ENCODE assay signal across 21 cellular contexts in the genomic region with DNA sequence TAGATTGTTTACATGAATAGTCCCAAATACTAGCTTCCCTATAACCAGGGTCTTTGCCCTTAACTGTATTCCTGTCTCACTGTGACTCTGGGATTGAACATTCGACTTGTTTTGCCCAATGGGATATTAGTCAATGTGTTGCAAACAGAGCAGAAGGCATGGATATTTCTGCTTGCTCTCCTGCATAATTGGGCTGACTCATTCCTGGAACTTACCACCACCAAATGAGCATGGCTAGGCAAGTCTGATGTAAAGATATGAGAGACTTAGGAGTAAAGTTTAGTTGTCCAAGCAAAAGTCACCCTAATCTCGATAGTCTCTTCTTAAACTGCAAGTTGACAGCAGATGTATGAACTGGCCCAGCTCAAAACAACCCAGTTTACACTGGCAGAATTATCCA.
"Had no signal": no experiment of that assay in that cellular context is flagged by ENCODE, and none has a peak within 500 bp of the region (broad histone marks: within the 10 kb centered on the region; RNA-seq: fewer than 3 reads in every experiment).

No MANE protein-coding gene starts in this region.

- H3K27ac ChIP-seq: brain microvascular endothelial cell, esophagus squamous epithelium, heart left ventricle, lower lobe of right lung, sigmoid colon, thoracic aorta had no signal

- DNase-seq: activated CD8-positive, alpha-beta memory T cell treated with anti-CD3 and anti-CD28 coated beads for 24 hours; activated CD8-positive, alpha-beta memory T cell treated with anti-CD3 and anti-CD28 coated beads, Interleukin-2, amount 50 U/mL, for 4 hours; activated T-cell treated with anti-CD3 and anti-CD28 coated beads, Interleukin-2, amount 50 U/mL, for 24 hours; aorta; brain microvascular endothelial cell; effector memory CD4-positive, alpha-beta T cell; esophagus squamous epithelium; heart left ventricle; lower lobe of right lung; naive B cell; nucleus accumbens; posterior cingulate gyrus; sigmoid colon; stimulated activated CD4-positive, alpha-beta T cell treated with anti-CD3 and anti-CD28 coated beads, Interleukin-4, amount 100 ng/mL, for 1 hour; stimulated activated naive CD4-positive, alpha-beta T cell; T-helper 1 cell; T-helper 9 cell had no signal

- H3K4me1 ChIP-seq: esophagus squamous epithelium, heart left ventricle, lower lobe of right lung, sigmoid colon had no signal

- H3K4me3 ChIP-seq: esophagus squamous epithelium, heart left ventricle, lower lobe of right lung, sigmoid colon, thoracic aorta had no signal

- ATAC-seq: activated naive CD4-positive, alpha-beta T cell treated with anti-CD3 and anti-CD28 coated beads, Interleukin-2, amount 50 U/mL, for 72 hours; activated T-helper 17 cell treated with anti-CD3 and anti-CD28 coated beads, Interleukin-2, amount 50 U/mL, for 72 hours; heart left ventricle; lower lobe of right lung; WTC11 had no signal

- H3K36me3 ChIP-seq: brain microvascular endothelial cell, esophagus squamous epithelium, heart left ventricle, lower lobe of right lung, sigmoid colon, thoracic aorta had no signal

- H3K27me3 ChIP-seq: brain microvascular endothelial cell, esophagus squamous epithelium, heart left ventricle, sigmoid colon had no signal

- H3K9me3 ChIP-seq: heart left ventricle, lower lobe of right lung, thoracic aorta had no signal
